ENCODE assay signal across 32 cellular contexts in genomic region chr9:113389451-113389850, GRCh38. TPM values are rescaled to one million over a fixed set of nuclear protein-coding genes. Genes with fewer than 3 reads are reported as not detected.
"Had no signal": no experiment of that assay in that cellular context is flagged by ENCODE, and none has a peak within 500 bp of the region (broad histone marks: within the 10 kb centered on the region; RNA-seq: fewer than 3 reads in every experiment).

No MANE protein-coding gene starts in this region.

- H3K4me3 Mint-ChIP-seq: activated CD4-positive, alpha-beta T cell treated with anti-CD3 and anti-CD28 coated beads, Interleukin-2, amount 10 ng/mL, durations not matched to agents 24 days and 14 days; activated CD8-positive, alpha-beta T cell treated with anti-CD3 and anti-CD28 coated beads for 36 hours; activated naive CD4-positive, alpha-beta T cell treated with anti-CD3 and anti-CD28 coated beads, Interleukin-2, amount 50 U/mL, for 24 hours; activated naive CD8-positive, alpha-beta T cell treated with anti-CD3 and anti-CD28 coated beads, Interleukin-2, amount 10 ng/mL, durations not matched to agents 7 days and 5 days; T-helper 1 cell treated with Interleukin-12 subunit alpha and Interleukin-12 subunit beta and Interleukin-4 antibody, amounts not matched to agents 30 μg/mL and 1 μg/mL, for 36 hours; T-helper 2 cell treated with Interferon-gamma antibody and Interleukin-4, amounts not matched to agents 5 μg/mL and 100 μg/mL, for 36 hours had no signal

- ATAC-seq: activated CD8-positive, alpha-beta T cell treated with anti-CD3 and anti-CD28 coated beads for 36 hours; Panc1 had no signal

- H3K27me3 ChIP-seq: ascending aorta, breast epithelium, MG63, SJSA1 had no signal

- H3K9me3 Mint-ChIP-seq: activated CD4-positive, alpha-beta T cell treated with anti-CD3 and anti-CD28 coated beads, Interleukin-2, amount 10 ng/mL, durations not matched to agents 24 days and 14 days; activated CD8-positive, alpha-beta T cell treated with anti-CD3 and anti-CD28 coated beads for 36 hours; activated naive CD4-positive, alpha-beta T cell treated with anti-CD3 and anti-CD28 coated beads, Interleukin-2, amount 50 U/mL, for 24 hours; activated naive CD8-positive, alpha-beta T cell treated with anti-CD3 and anti-CD28 coated beads, Interleukin-2, amount 10 ng/mL, durations not matched to agents 7 days and 5 days; activated T-helper 2 cell treated with anti-CD3 and anti-CD28 coated beads, Interferon-gamma antibody, Interleukin-2, Interleukin-4, amounts not matched to agents 10 μg/mL and 5 μg/mL and 100 μg/mL, durations not matched to agents 14 hours and 24 hours and 36 hours; T-helper 1 cell treated with Interleukin-12 subunit alpha and Interleukin-12 subunit beta and Interleukin-4 antibody, amounts not matched to agents 30 μg/mL and 1 μg/mL, for 36 hours; T-helper 2 cell treated with Interferon-gamma antibody and Interleukin-4, amounts not matched to agents 5 μg/mL and 100 μg/mL, for 36 hours had no signal

- H3K4me3 ChIP-seq: ascending aorta, breast epithelium, MG63, SJSA1 had no signal

- H3K27ac Mint-ChIP-seq: activated CD4-positive, alpha-beta T cell treated with anti-CD3 and anti-CD28 coated beads, Interleukin-2, amount 10 ng/mL, durations not matched to agents 24 days and 14 days; activated CD8-positive, alpha-beta T cell treated with anti-CD3 and anti-CD28 coated beads for 36 hours; activated naive CD4-positive, alpha-beta T cell treated with anti-CD3 and anti-CD28 coated beads, Interleukin-2, amount 50 U/mL, for 24 hours; activated naive CD8-positive, alpha-beta T cell treated with anti-CD3 and anti-CD28 coated beads, Interleukin-2, amount 10 ng/mL, durations not matched to agents 7 days and 5 days; activated T-helper 2 cell treated with anti-CD3 and anti-CD28 coated beads, Interferon-gamma antibody, Interleukin-2, Interleukin-4, amounts not matched to agents 10 μg/mL and 5 μg/mL and 100 μg/mL, durations not matched to agents 14 hours and 24 hours and 36 hours; T-helper 1 cell treated with Interleukin-12 subunit alpha and Interleukin-12 subunit beta and Interleukin-4 antibody, amounts not matched to agents 30 μg/mL and 1 μg/mL, for 36 hours; T-helper 2 cell treated with Interferon-gamma antibody and Interleukin-4, amounts not matched to agents 5 μg/mL and 100 μg/mL, for 36 hours had no signal

- H3K4me1 Mint-ChIP-seq: activated CD4-positive, alpha-beta T cell treated with anti-CD3 and anti-CD28 coated beads, Interleukin-2, amount 10 ng/mL, durations not matched to agents 24 days and 14 days; activated naive CD4-positive, alpha-beta T cell treated with anti-CD3 and anti-CD28 coated beads, Interleukin-2, amount 50 U/mL, for 24 hours; activated naive CD8-positive, alpha-beta T cell treated with anti-CD3 and anti-CD28 coated beads, Interleukin-2, amount 10 ng/mL, durations not matched to agents 7 days and 5 days had no signal

- H3K9me3 ChIP-seq: ascending aorta, breast epithelium, MG63, SJSA1, SK-N-SH had no signal

- H3K27ac ChIP-seq: ascending aorta, breast epithelium, SJSA1 had no signal

- DNase-seq: activated CD4-positive, alpha-beta T cell treated with anti-CD3 and anti-CD28 coated beads, Interleukin-2, amount 10 ng/mL, durations not matched to agents 24 days and 14 days; activated CD4-positive, alpha-beta T cell treated with anti-CD3 and anti-CD28 coated beads, Interleukin-2, amount 50 U/mL, for 4 hours; activated CD8-positive, alpha-beta T cell treated with anti-CD3 and anti-CD28 coated beads for 36 hours; activated gamma-delta T cell; activated naive CD4-positive, alpha-beta T cell treated with Interleukin-2 at 50 U/mL for 16 hours; activated naive CD8-positive, alpha-beta T cell treated with anti-CD3 and anti-CD28 coated beads, Interleukin-2, amount 10 ng/mL, durations not matched to agents 7 days and 5 days; activated T-cell treated with anti-CD3 and anti-CD28 coated beads, Interleukin-2, amount 50 U/mL, for 1 hour; amygdala; Karpas-422; KBM-7; MG63; NCI-H1048; NCI-H1105 treated with DMSO at 0.1 percent for 48 hours; NCI-H1436; NCI-H1694; NCI-H1930; NCI-H2081 treated with DMSO at 0.1 percent for 48 hours; NCI-H226; NCI-H446 treated with DMSO at 0.1 percent for 48 hours; NCI-H524; NCI-H69; SHP77 treated with DMSO at 0.1 percent for 48 hours had no signal

- H3K4me1 ChIP-seq: ascending aorta, breast epithelium, SJSA1 had no signal

- H3K27me3 Mint-ChIP-seq: activated CD4-positive, alpha-beta T cell treated with anti-CD3 and anti-CD28 coated beads, Interleukin-2, amount 10 ng/mL, durations not matched to agents 24 days and 14 days; activated CD8-positive, alpha-beta T cell treated with anti-CD3 and anti-CD28 coated beads for 36 hours; activated naive CD4-positive, alpha-beta T cell treated with anti-CD3 and anti-CD28 coated beads, Interleukin-2, amount 50 U/mL, for 24 hours; activated naive CD8-positive, alpha-beta T cell treated with anti-CD3 and anti-CD28 coated beads, Interleukin-2, amount 10 ng/mL, durations not matched to agents 7 days and 5 days had no signal

- H3K36me3 ChIP-seq: MG63 had no signal

RNA-seq across cellular contexts. Expression of gene C9orf43, which starts 21.1 kb away (rescaled TPM):
- total RNA-seq: ascending aorta had no signal

RNA-seq across cellular contexts. Expression of gene BSPRY, which starts 40.1 kb away (rescaled TPM):
- total RNA-seq: ascending aorta, RPMI7951, SJSA1 had no signal
